ENCODE assay signal across 1 cellular context in the genomic region with DNA sequence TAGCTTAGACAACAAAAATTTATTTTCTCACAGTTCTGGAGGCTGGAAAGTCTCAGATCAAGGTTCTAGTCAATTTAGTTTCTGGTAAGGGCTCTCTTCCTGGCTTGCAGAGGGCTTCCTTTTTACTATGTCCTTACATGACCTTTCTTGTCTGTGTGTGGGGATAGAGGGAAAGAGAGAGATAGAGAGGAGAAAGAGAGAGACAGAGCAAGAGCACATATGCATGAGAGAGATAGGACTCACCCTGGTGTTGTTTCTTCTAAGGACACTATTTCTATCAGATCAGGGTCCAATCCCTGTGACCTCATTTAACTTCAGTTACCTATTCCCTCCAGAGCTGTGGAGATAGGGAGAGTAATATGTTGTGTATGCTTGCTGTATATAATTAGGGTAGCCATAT.
A peak's percentile ranks its signal among the peaks of the same experiment; 100 is the strongest.
TF ChIP-seq lines count a peak whose summit lies in the region.

No MANE protein-coding gene starts in this region.

TF ChIP-seq in K562, 482 proteins besides CTCF, POLR2A, EP300 and RAD21 (continued from another document and continues in another):
- TF ChIP-seq, protein P1, sequence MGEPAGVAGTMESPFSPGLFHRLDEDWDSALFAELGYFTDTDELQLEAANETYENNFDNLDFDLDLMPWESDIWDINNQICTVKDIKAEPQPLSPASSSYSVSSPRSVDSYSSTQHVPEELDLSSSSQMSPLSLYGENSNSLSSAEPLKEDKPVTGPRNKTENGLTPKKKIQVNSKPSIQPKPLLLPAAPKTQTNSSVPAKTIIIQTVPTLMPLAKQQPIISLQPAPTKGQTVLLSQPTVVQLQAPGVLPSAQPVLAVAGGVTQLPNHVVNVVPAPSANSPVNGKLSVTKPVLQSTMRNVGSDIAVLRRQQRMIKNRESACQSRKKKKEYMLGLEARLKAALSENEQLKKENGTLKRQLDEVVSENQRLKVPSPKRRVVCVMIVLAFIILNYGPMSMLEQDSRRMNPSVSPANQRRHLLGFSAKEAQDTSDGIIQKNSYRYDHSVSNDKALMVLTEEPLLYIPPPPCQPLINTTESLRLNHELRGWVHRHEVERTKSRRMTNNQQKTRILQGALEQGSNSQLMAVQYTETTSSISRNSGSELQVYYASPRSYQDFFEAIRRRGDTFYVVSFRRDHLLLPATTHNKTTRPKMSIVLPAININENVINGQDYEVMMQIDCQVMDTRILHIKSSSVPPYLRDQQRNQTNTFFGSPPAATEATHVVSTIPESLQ (CRISPR knock-in tag; IDR thresholded peaks at IDR 0.05) = no peak
- TF ChIP-seq ZNF766 (CRISPR knock-in tag; conservative IDR thresholded peaks at IDR 0.05) (no peak), MTA3 (IDR thresholded peaks at IDR 0.05; ENCODE audit: borderline replicate concordance) (no peak), EHMT2 (IDR thresholded peaks at IDR 0.05) (no peak), KAT8 (IDR thresholded peaks at IDR 0.05; ENCODE audit: low read depth) (no peak), BCL6 (CRISPR knock-in tag; IDR thresholded peaks at IDR 0.05) (no peak), SP1 (CRISPR knock-in tag; IDR thresholded peaks at IDR 0.05) (peak; percentile 42; the same call in 1 of the 2 replicates), HDAC6 (IDR thresholded peaks at IDR 0.05; ENCODE audit: low read depth, low read length) (no peak), SAP30 (IDR thresholded peaks at IDR 0.05; ENCODE audit: borderline replicate concordance, insufficient read depth, low read depth, low read length, poor library complexity, severe bottlenecking) (no peak), IRF2 (CRISPR knock-in tag; IDR thresholded peaks at IDR 0.05) (no peak), SREBF2 (CRISPR knock-in tag; IDR thresholded peaks at IDR 0.05) (no peak), ZNF431 (CRISPR knock-in tag; IDR thresholded peaks at IDR 0.05) (no peak), KDM2B (CRISPR knock-in tag; IDR thresholded peaks at IDR 0.05) (no peak), ZKSCAN8 (CRISPR knock-in tag; IDR thresholded peaks at IDR 0.05) (no peak), ZNF76 (CRISPR knock-in tag; IDR thresholded peaks at IDR 0.05; ENCODE audit: borderline replicate concordance) (no peak), DACH1 (IDR thresholded peaks at IDR 0.05; ENCODE audit: partially characterized antibody) (no peak), CREB1 (IDR thresholded peaks at IDR 0.05) (no peak), CREB1 (CRISPR knock-in tag; IDR thresholded peaks at IDR 0.05) (no peak), PPARD (CRISPR knock-in tag; IDR thresholded peaks at IDR 0.05) (no peak), FIP1L1 (IDR thresholded peaks at IDR 0.05; ENCODE audit: low read depth, low read length, poor library complexity, severe bottlenecking) (no peak), MAFG (tag; conservative IDR thresholded peaks at IDR 0.05) (no peak), FOXJ2 (tag; IDR thresholded peaks at IDR 0.05) (no peak), SOX6 (IDR thresholded peaks at IDR 0.05) (peak; percentile 91), SLC30A9 (CRISPR knock-in tag; IDR thresholded peaks at IDR 0.05) (no peak), ZNF12 (CRISPR knock-in tag; IDR thresholded peaks at IDR 0.05) (no peak), ZSCAN32 (CRISPR knock-in tag; IDR thresholded peaks at IDR 0.05) (no peak), HDAC1 (IDR thresholded peaks at IDR 0.05) (peak in 1 of 2 experiments; percentile 53; a peak in 1 of 4 replicates), ATF7 (IDR thresholded peaks at IDR 0.05) (peak; percentile 56; the same call in 1 of the 2 replicates), SMAD3 (CRISPR knock-in tag; conservative IDR thresholded peaks at IDR 0.05) (no peak), RCOR1 (IDR thresholded peaks at IDR 0.05; ENCODE audit: borderline replicate concordance in 1 of 2, low read depth in 2 of 2, low read length in 2 of 2) (peak in 1 of 2 experiments; percentile 49; a peak in 1 of 4 replicates), SRF (CRISPR knock-in tag; IDR thresholded peaks at IDR 0.05) (no peak), TRIM28 (IDR thresholded peaks at IDR 0.05) (0 out of 2 replicates have a peak, but pooled peaks have one; percentile 53), SAFB (IDR thresholded peaks at IDR 0.05; ENCODE audit: borderline replicate concordance, low read depth, low read length) (no peak), ZNF507 (tag; conservative IDR thresholded peaks at IDR 0.05) (no peak), NBN (IDR thresholded peaks at IDR 0.05; ENCODE audit: low read depth) (peak; percentile 70; the same call in 1 of the 2 replicates), NEUROD1 (IDR thresholded peaks at IDR 0.05; ENCODE audit: borderline replicate concordance, low read depth, low read length, partially characterized antibody) (peak; percentile 70), NCOA1 (IDR thresholded peaks at IDR 0.05; ENCODE audit: low read depth) (peak; percentile 89), NR2C1 (IDR thresholded peaks at IDR 0.05) (no peak), NR2C1 (tag; IDR thresholded peaks at IDR 0.05) (peak; percentile 40; the same call in 1 of the 2 replicates), SMARCA4 (IDR thresholded peaks at IDR 0.05) (peak; percentile 89), ELF4 (CRISPR knock-in tag; IDR thresholded peaks at IDR 0.05) (no peak), SMAD2 (IDR thresholded peaks at IDR 0.05; ENCODE audit: low read depth, low read length) (no peak), MECOM (CRISPR knock-in tag; IDR thresholded peaks at IDR 0.05) (no peak), SNRNP70 (optimal IDR thresholded peaks at IDR 0.05; ENCODE audit: low read depth, low read length) (no peak), WHSC1 (IDR thresholded peaks at IDR 0.05; ENCODE audit: low read length) (no peak), NFIX (CRISPR knock-in tag; IDR thresholded peaks at IDR 0.05; ENCODE audit: low read depth) (no peak)
- TF ChIP-seq, protein P2, sequence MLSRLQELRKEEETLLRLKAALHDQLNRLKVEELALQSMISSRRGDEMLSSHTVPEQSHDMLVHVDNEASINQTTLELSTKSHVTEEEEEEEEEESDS (CRISPR knock-in tag; IDR thresholded peaks at IDR 0.05) = no peak
- TF ChIP-seq, protein P3, sequence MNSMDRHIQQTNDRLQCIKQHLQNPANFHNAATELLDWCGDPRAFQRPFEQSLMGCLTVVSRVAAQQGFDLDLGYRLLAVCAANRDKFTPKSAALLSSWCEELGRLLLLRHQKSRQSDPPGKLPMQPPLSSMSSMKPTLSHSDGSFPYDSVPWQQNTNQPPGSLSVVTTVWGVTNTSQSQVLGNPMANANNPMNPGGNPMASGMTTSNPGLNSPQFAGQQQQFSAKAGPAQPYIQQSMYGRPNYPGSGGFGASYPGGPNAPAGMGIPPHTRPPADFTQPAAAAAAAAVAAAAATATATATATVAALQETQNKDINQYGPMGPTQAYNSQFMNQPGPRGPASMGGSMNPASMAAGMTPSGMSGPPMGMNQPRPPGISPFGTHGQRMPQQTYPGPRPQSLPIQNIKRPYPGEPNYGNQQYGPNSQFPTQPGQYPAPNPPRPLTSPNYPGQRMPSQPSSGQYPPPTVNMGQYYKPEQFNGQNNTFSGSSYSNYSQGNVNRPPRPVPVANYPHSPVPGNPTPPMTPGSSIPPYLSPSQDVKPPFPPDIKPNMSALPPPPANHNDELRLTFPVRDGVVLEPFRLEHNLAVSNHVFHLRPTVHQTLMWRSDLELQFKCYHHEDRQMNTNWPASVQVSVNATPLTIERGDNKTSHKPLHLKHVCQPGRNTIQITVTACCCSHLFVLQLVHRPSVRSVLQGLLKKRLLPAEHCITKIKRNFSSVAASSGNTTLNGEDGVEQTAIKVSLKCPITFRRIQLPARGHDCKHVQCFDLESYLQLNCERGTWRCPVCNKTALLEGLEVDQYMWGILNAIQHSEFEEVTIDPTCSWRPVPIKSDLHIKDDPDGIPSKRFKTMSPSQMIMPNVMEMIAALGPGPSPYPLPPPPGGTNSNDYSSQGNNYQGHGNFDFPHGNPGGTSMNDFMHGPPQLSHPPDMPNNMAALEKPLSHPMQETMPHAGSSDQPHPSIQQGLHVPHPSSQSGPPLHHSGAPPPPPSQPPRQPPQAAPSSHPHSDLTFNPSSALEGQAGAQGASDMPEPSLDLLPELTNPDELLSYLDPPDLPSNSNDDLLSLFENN (IDR thresholded peaks at IDR 0.05; ENCODE audit: low read depth in 2 of 2, low read length in 2 of 2) = peak in 1 of 2 experiments; percentile 69; a peak in 2 of 4 replicates
- TF ChIP-seq, protein P4, sequence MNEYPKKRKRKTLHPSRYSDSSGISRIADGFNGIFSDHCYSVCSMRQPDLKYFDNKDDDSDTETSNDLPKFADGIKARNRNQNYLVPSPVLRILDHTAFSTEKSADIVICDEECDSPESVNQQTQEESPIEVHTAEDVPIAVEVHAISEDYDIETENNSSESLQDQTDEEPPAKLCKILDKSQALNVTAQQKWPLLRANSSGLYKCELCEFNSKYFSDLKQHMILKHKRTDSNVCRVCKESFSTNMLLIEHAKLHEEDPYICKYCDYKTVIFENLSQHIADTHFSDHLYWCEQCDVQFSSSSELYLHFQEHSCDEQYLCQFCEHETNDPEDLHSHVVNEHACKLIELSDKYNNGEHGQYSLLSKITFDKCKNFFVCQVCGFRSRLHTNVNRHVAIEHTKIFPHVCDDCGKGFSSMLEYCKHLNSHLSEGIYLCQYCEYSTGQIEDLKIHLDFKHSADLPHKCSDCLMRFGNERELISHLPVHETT (CRISPR knock-in tag; conservative IDR thresholded peaks at IDR 0.05 in 1 of 2, IDR thresholded peaks at IDR 0.05 in 1 of 2) = no peak
- TF ChIP-seq, protein P5, sequence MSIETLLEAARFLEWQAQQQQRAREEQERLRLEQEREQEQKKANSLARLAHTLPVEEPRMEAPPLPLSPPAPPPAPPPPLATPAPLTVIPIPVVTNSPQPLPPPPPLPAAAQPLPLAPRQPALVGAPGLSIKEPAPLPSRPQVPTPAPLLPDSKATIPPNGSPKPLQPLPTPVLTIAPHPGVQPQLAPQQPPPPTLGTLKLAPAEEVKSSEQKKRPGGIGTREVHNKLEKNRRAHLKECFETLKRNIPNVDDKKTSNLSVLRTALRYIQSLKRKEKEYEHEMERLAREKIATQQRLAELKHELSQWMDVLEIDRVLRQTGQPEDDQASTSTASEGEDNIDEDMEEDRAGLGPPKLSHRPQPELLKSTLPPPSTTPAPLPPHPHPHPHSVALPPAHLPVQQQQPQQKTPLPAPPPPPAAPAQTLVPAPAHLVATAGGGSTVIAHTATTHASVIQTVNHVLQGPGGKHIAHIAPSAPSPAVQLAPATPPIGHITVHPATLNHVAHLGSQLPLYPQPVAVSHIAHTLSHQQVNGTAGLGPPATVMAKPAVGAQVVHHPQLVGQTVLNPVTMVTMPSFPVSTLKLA (conservative IDR thresholded peaks at IDR 0.05) = no peak
- TF ChIP-seq, protein P6, sequence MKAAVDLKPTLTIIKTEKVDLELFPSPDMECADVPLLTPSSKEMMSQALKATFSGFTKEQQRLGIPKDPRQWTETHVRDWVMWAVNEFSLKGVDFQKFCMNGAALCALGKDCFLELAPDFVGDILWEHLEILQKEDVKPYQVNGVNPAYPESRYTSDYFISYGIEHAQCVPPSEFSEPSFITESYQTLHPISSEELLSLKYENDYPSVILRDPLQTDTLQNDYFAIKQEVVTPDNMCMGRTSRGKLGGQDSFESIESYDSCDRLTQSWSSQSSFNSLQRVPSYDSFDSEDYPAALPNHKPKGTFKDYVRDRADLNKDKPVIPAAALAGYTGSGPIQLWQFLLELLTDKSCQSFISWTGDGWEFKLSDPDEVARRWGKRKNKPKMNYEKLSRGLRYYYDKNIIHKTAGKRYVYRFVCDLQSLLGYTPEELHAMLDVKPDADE (conservative IDR thresholded peaks at IDR 0.05; ENCODE audit: control insufficient read depth, low read depth, low read length) = no peak
- TF ChIP-seq, protein P7, sequence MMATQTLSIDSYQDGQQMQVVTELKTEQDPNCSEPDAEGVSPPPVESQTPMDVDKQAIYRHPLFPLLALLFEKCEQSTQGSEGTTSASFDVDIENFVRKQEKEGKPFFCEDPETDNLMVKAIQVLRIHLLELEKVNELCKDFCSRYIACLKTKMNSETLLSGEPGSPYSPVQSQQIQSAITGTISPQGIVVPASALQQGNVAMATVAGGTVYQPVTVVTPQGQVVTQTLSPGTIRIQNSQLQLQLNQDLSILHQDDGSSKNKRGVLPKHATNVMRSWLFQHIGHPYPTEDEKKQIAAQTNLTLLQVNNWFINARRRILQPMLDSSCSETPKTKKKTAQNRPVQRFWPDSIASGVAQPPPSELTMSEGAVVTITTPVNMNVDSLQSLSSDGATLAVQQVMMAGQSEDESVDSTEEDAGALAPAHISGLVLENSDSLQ (IDR thresholded peaks at IDR 0.05) = no peak
- TF ChIP-seq, protein P8, sequence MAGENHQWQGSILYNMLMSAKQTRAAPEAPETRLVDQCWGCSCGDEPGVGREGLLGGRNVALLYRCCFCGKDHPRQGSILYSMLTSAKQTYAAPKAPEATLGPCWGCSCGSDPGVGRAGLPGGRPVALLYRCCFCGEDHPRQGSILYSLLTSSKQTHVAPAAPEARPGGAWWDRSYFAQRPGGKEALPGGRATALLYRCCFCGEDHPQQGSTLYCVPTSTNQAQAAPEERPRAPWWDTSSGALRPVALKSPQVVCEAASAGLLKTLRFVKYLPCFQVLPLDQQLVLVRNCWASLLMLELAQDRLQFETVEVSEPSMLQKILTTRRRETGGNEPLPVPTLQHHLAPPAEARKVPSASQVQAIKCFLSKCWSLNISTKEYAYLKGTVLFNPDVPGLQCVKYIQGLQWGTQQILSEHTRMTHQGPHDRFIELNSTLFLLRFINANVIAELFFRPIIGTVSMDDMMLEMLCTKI (IDR thresholded peaks at IDR 0.05; ENCODE audit: partially characterized antibody) = no peak
- TF ChIP-seq, protein P9, sequence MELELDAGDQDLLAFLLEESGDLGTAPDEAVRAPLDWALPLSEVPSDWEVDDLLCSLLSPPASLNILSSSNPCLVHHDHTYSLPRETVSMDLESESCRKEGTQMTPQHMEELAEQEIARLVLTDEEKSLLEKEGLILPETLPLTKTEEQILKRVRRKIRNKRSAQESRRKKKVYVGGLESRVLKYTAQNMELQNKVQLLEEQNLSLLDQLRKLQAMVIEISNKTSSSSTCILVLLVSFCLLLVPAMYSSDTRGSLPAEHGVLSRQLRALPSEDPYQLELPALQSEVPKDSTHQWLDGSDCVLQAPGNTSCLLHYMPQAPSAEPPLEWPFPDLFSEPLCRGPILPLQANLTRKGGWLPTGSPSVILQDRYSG (tag; conservative IDR thresholded peaks at IDR 0.05; ENCODE audit: low read depth) = no peak
- TF ChIP-seq, protein P10, sequence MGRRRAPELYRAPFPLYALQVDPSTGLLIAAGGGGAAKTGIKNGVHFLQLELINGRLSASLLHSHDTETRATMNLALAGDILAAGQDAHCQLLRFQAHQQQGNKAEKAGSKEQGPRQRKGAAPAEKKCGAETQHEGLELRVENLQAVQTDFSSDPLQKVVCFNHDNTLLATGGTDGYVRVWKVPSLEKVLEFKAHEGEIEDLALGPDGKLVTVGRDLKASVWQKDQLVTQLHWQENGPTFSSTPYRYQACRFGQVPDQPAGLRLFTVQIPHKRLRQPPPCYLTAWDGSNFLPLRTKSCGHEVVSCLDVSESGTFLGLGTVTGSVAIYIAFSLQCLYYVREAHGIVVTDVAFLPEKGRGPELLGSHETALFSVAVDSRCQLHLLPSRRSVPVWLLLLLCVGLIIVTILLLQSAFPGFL (CRISPR knock-in tag; IDR thresholded peaks at IDR 0.05) = no peak
